Comparison of ENCODE assay signal across 27 cellular contexts in the genomic region with DNA sequence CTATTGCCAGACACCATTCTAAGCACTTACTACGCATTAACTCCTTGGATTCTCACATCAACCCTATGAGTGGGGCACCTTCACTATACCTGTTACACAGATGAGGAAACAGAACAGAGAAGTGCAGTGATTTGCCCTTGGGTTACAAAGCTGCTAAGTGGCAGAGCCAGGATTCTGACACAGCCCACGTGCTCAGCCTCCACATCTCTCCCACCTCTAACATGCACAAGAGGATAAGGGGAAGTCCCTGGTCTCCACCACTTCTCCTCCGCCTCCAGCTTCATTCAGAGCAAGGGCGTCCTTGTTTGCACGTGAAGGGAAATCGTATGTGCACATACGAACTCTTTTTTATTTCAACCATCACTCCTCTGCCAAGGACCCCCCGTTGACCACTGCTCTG.
"Had no signal": no experiment of that assay in that cellular context is flagged by ENCODE, and none has a peak within 500 bp of the region (broad histone marks: within the 10 kb centered on the region; RNA-seq: fewer than 3 reads in every experiment).

No MANE protein-coding gene starts in this region.

- H3K27ac Mint-ChIP-seq: endodermal cell; memory B cell; natural killer cell; stimulated activated effector memory CD8-positive, alpha-beta T cell treated with anti-CD3 and anti-CD28 coated beads, Interleukin-12 subunit alpha, Interleukin-12 subunit beta, amount 100 ng/mL, for 72 hours had no signal

- H3K9me3 Mint-ChIP-seq: endodermal cell; memory B cell; natural killer cell; neural crest cell; stimulated activated effector memory CD8-positive, alpha-beta T cell treated with anti-CD3 and anti-CD28 coated beads, Interleukin-12 subunit alpha, Interleukin-12 subunit beta, amount 100 ng/mL, for 72 hours had no signal

- H3K4me3 Mint-ChIP-seq: endodermal cell; memory B cell; natural killer cell; neural crest cell; stimulated activated effector memory CD8-positive, alpha-beta T cell treated with anti-CD3 and anti-CD28 coated beads, Interleukin-12 subunit alpha, Interleukin-12 subunit beta, amount 100 ng/mL, for 72 hours had no signal

- H3K27ac ChIP-seq: epithelial cell of prostate, gastrocnemius medialis, heart left ventricle, hepatocyte, prostate gland, sigmoid colon, testis, tibial artery, upper lobe of left lung had no signal

- DNase-seq: effector CD8-positive, alpha-beta T cell; endodermal cell; foreskin fibroblast; gastrocnemius medialis; heart left ventricle; kidney; natural killer cell; right cardiac atrium; sigmoid colon; stimulated activated CD4-positive, alpha-beta T cell treated with anti-CD3 and anti-CD28 coated beads, Interleukin-2, amount 100 ng/mL, for 24 hours; stimulated activated CD4-positive, alpha-beta T cell treated with anti-CD3 and anti-CD28 coated beads, Interleukin-4, amount 100 ng/mL, for 24 hours; stimulated activated naive CD8-positive, alpha-beta T cell treated with anti-CD3 and anti-CD28 coated beads, Interleukin-15, Interleukin-2, amounts not matched to agents 100 U/mL and 50 U/mL, for 24 hours; substantia nigra; testis; tibial artery; upper lobe of left lung had no signal

- H3K27me3 ChIP-seq: gastrocnemius medialis, heart left ventricle, hepatocyte, sigmoid colon, testis, tibial artery, upper lobe of left lung had no signal

- H3K4me3 ChIP-seq: gastrocnemius medialis, heart left ventricle, hepatocyte, lung, prostate gland, sigmoid colon, testis, tibial artery, upper lobe of left lung had no signal

- H3K4me1 Mint-ChIP-seq: endodermal cell; natural killer cell; neural crest cell; stimulated activated effector memory CD8-positive, alpha-beta T cell treated with anti-CD3 and anti-CD28 coated beads, Interleukin-12 subunit alpha, Interleukin-12 subunit beta, amount 100 ng/mL, for 72 hours had no signal

- H3K36me3 ChIP-seq: gastrocnemius medialis, prostate gland, tibial artery, upper lobe of left lung had no signal

- H3K9me3 ChIP-seq: gastrocnemius medialis, heart left ventricle, prostate gland, sigmoid colon, testis, tibial artery, upper lobe of left lung had no signal

- H3K36me3 Mint-ChIP-seq: memory B cell; natural killer cell; stimulated activated effector memory CD8-positive, alpha-beta T cell treated with anti-CD3 and anti-CD28 coated beads, Interleukin-12 subunit alpha, Interleukin-12 subunit beta, amount 100 ng/mL, for 72 hours had no signal

- H2AFZ ChIP-seq: hepatocyte had no signal

- FAIRE-seq: colon, kidney, urothelium cell line had no signal

- ATAC-seq: esophagus mucosa; gastrocnemius medialis; left lobe of liver; natural killer cell; right cardiac atrium; stimulated activated effector memory CD8-positive, alpha-beta T cell treated with anti-CD3 and anti-CD28 coated beads, Interleukin-12 subunit alpha, Interleukin-12 subunit beta, amount 100 ng/mL, for 72 hours; stimulated activated naive CD8-positive, alpha-beta T cell treated with anti-CD3 and anti-CD28 coated beads, Interleukin-15, Interleukin-2, amounts not matched to agents 100 U/mL and 50 U/mL, for 24 hours had no signal

- H3K4me1 ChIP-seq: gastrocnemius medialis, prostate gland, testis, upper lobe of left lung had no signal

- H3K4me2 ChIP-seq: hepatocyte had no signal
